In genomic region chr14:75847584-75847983, GRCh38 we compare ENCODE assay signal across 16 cellular contexts.
"Had no signal": no experiment of that assay in that cellular context is flagged by ENCODE, and none has a peak within 500 bp of the region (broad histone marks: within the 10 kb centered on the region; RNA-seq: fewer than 3 reads in every experiment).

No MANE protein-coding gene starts in this region.

- ATAC-seq: Panc1, PC-3, SK-N-SH treated with all-trans-retinoic acid at 6 μM for 48 hours had no signal

- H3K27ac ChIP-seq: HL-60, RWPE1 had no signal

- DNase-seq: NCI-H1092 treated with DMSO at 0.1 percent for 48 hours, NCI-H1436, NCI-H187 treated with DMSO at 0.1 percent for 48 hours, NCI-H2029 treated with DMSO at 0.1 percent for 48 hours, NCI-H2171 treated with DMSO at 0.1 percent for 48 hours, NCI-H345, NCI-H524, NCI-H526 treated with DMSO at 0.1 percent for 48 hours, NCI-H748 treated with DMSO at 0.1 percent for 48 hours, PC-3, SHP77, T-helper 1 cell had no signal
